In genomic region chr10:133035952-133036351, GRCh38 we compare ENCODE assay signal across 40 cellular contexts. TPM values are rescaled to one million over a fixed set of nuclear protein-coding genes. Genes with fewer than 3 reads are reported as not detected.
"Had no signal": no experiment of that assay in that cellular context is flagged by ENCODE, and none has a peak within 500 bp of the region (broad histone marks: within the 10 kb centered on the region; RNA-seq: fewer than 3 reads in every experiment).

No MANE protein-coding gene starts in this region.

- H3K36me3 ChIP-seq: MG63 had no signal

- H3K4me3 ChIP-seq: MG63 had no signal

- DNase-seq: Karpas-422, Kasumi-1, MG63, MM.1S, MV-4-11, NCI-H1048, NCI-H1092, NCI-H1092 treated with DMSO at 0.1 percent for 48 hours, NCI-H1105, NCI-H1105 treated with DMSO at 0.1 percent for 48 hours, NCI-H1417, NCI-H1417 treated with DMSO at 0.1 percent for 48 hours, NCI-H1436, NCI-H1436 treated with DMSO at 0.1 percent for 48 hours, NCI-H146, NCI-H1694, NCI-H1694 treated with DMSO at 0.1 percent for 48 hours, NCI-H187, NCI-H187 treated with DMSO at 0.1 percent for 48 hours, NCI-H1930, NCI-H2029, NCI-H2029 treated with DMSO at 0.1 percent for 48 hours, NCI-H2081, NCI-H2081 treated with DMSO at 0.1 percent for 48 hours, NCI-H2107, NCI-H2171, NCI-H2171 treated with DMSO at 0.1 percent for 48 hours, NCI-H2227 treated with DMSO at 0.1 percent for 48 hours, NCI-H226, NCI-H345, NCI-H446, NCI-H446 treated with DMSO at 0.1 percent for 48 hours, NCI-H510A, NCI-H510A treated with DMSO at 0.1 percent for 48 hours, NCI-H524, NCI-H524 treated with DMSO at 0.1 percent for 48 hours had no signal

- H3K9me3 ChIP-seq: MG63 had no signal

RNA-seq across cellular contexts. Expression of gene ADGRA1, which starts 51.8 kb away (rescaled TPM):
- total RNA-seq: LHCN-M2, M059J, MCF 10A, NCI-H460 had no signal
